ENCODE assay signal across 30 cellular contexts in the genomic region with DNA sequence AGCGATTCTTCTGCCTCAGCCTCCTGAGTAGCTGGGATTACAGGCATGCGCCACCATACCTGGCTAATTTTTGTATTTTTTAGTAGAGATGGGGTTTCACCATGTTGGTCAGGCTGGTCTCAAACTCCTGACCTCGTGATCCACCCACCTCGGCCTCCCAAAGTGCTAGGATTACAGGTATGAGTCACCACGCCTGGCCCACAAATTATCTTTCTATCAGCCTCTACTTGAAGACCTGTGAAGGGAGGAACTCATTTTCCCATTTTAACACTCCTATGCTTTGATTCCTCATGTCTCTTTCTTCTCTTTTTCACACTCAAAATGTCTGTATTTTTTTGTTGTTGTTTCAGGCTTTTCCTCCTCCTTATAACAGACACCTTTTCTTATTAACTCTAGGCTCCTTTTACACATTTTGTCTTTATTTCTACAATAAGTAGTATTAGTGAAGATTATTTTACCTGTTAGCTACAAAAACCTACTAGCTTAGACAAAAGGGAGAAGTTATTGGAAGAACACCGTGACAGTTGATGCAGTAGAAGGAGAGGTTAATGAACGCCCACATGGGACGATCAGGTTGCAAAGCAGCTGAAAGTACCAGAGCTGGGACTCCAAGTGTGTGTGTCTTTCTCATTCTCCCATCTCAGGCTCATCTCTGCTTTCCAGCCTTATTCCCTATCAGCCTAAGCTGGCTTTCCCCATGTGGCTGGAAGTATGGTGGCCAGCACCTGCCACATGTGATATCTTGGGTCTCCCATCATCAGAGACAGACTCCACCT.
"Had no signal": no experiment of that assay in that cellular context is flagged by ENCODE, and none has a peak within 500 bp of the region (broad histone marks: within the 10 kb centered on the region; RNA-seq: fewer than 3 reads in every experiment).

No MANE protein-coding gene starts in this region.

- H3K27ac Mint-ChIP-seq: activated CD4-positive, alpha-beta memory T cell treated with anti-CD3 and anti-CD28 coated beads for 36 hours; activated CD4-positive, alpha-beta T cell treated with anti-CD3 and anti-CD28 coated beads for 36 hours; activated CD4-positive, alpha-beta T cell treated with anti-CD3 and anti-CD28 coated beads, Interleukin-2, amount 10 ng/mL, durations not matched to agents 24 days and 14 days; activated CD8-positive, alpha-beta memory T cell treated with anti-CD3 and anti-CD28 coated beads, Interleukin-2, amount 10 ng/mL, durations not matched to agents 7 days and 5 days; activated CD8-positive, alpha-beta T cell treated with anti-CD3 and anti-CD28 coated beads, Interleukin-2, amount 10 ng/mL, durations not matched to agents 7 days and 5 days; activated naive CD4-positive, alpha-beta T cell treated with anti-CD3 and anti-CD28 coated beads for 36 hours; activated naive CD4-positive, alpha-beta T cell treated with anti-CD3 and anti-CD28 coated beads, Interleukin-2, amount 50 U/mL, for 24 hours; activated naive CD8-positive, alpha-beta T cell treated with anti-CD3 and anti-CD28 coated beads for 36 hours; activated naive CD8-positive, alpha-beta T cell treated with anti-CD3 and anti-CD28 coated beads, Interleukin-2, amount 50 U/mL, for 24 hours; activated T-helper 1 cell treated with anti-CD3 and anti-CD28 coated beads, Interleukin-12 subunit alpha, Interleukin-12 subunit beta, Interleukin-2, Interleukin-4 antibody, amounts not matched to agents 30 ng/mL and 10 ng/mL and 1 ng/mL, durations not matched to agents 14 hours and 24 hours and 36 hours; activated T-helper 2 cell treated with anti-CD3 and anti-CD28 coated beads, Interferon-gamma antibody, Interleukin-2, Interleukin-4, amounts not matched to agents 10 μg/mL and 5 μg/mL and 100 μg/mL, durations not matched to agents 14 hours and 24 hours and 36 hours; effector memory CD8-positive, alpha-beta T cell had no signal

- H3K4me1 Mint-ChIP-seq: activated CD4-positive, alpha-beta T cell treated with anti-CD3 and anti-CD28 coated beads for 36 hours; activated CD4-positive, alpha-beta T cell treated with anti-CD3 and anti-CD28 coated beads, Interleukin-2, amount 10 ng/mL, durations not matched to agents 24 days and 14 days; activated naive CD4-positive, alpha-beta T cell treated with anti-CD3 and anti-CD28 coated beads, Interleukin-2, amount 50 U/mL, for 24 hours; activated naive CD8-positive, alpha-beta T cell treated with anti-CD3 and anti-CD28 coated beads for 36 hours; activated naive CD8-positive, alpha-beta T cell treated with anti-CD3 and anti-CD28 coated beads, Interleukin-2, amount 50 U/mL, for 24 hours had no signal

- H3K36me3 Mint-ChIP-seq: activated CD4-positive, alpha-beta memory T cell treated with anti-CD3 and anti-CD28 coated beads for 36 hours; activated CD8-positive, alpha-beta memory T cell treated with anti-CD3 and anti-CD28 coated beads, Interleukin-2, amount 10 ng/mL, durations not matched to agents 7 days and 5 days; activated naive CD4-positive, alpha-beta T cell treated with anti-CD3 and anti-CD28 coated beads, Interleukin-2, amount 50 U/mL, for 24 hours; activated naive CD8-positive, alpha-beta T cell treated with anti-CD3 and anti-CD28 coated beads for 36 hours had no signal

- ATAC-seq: activated CD4-positive, alpha-beta T cell treated with anti-CD3 and anti-CD28 coated beads for 36 hours; activated CD8-positive, alpha-beta memory T cell treated with anti-CD3 and anti-CD28 coated beads, Interleukin-2, amount 10 ng/mL, durations not matched to agents 7 days and 5 days; activated CD8-positive, alpha-beta T cell treated with anti-CD3 and anti-CD28 coated beads, Interleukin-2, amount 10 ng/mL, durations not matched to agents 7 days and 5 days; activated naive CD8-positive, alpha-beta T cell treated with anti-CD3 and anti-CD28 coated beads, Interleukin-2, amount 50 U/mL, for 24 hours; body of pancreas; effector memory CD8-positive, alpha-beta T cell; foreskin keratinocyte; gastrocnemius medialis; heart left ventricle had no signal

- DNase-seq: activated CD4-positive, alpha-beta memory T cell treated with anti-CD3 and anti-CD28 coated beads for 36 hours; activated CD4-positive, alpha-beta T cell treated with anti-CD3 and anti-CD28 coated beads for 36 hours; activated CD4-positive, alpha-beta T cell treated with anti-CD3 and anti-CD28 coated beads, Interleukin-2, amount 10 ng/mL, durations not matched to agents 24 days and 14 days; activated CD4-positive, CD25-positive, alpha-beta regulatory T cell; activated CD4-positive, CD25-positive, alpha-beta regulatory T cell treated with anti-CD3 and anti-CD28 coated beads, Interleukin-2, amount 50 U/mL, for 72 hours; activated CD8-positive, alpha-beta memory T cell treated with anti-CD3 and anti-CD28 coated beads, Interleukin-2, amount 10 ng/mL, durations not matched to agents 7 days and 5 days; activated CD8-positive, alpha-beta memory T cell treated with anti-CD3 and anti-CD28 coated beads, Interleukin-2, amount 50 U/mL, for 4 hours; activated CD8-positive, alpha-beta T cell treated with anti-CD3 and anti-CD28 coated beads, Interleukin-2, amount 10 ng/mL, durations not matched to agents 7 days and 5 days; activated effector memory CD4-positive, alpha-beta T cell treated with anti-CD3 and anti-CD28 coated beads, Interleukin-2, amount 50 U/mL, for 16 hours; activated naive CD4-positive, alpha-beta T cell treated with anti-CD3 and anti-CD28 coated beads for 36 hours; activated naive CD8-positive, alpha-beta T cell treated with anti-CD3 and anti-CD28 coated beads for 36 hours; activated naive CD8-positive, alpha-beta T cell treated with anti-CD3 and anti-CD28 coated beads, Interleukin-2, amount 50 U/mL, for 24 hours; activated T-cell treated with anti-CD3 and anti-CD28 coated beads, Interleukin-2, amount 50 U/mL, for 1 hour; activated T-cell treated with anti-CD3 and anti-CD28 coated beads, Interleukin-2, amount 50 U/mL, for 48 hours; adrenal gland; amygdala; aorta; body of pancreas; cortex of kidney; dermis blood vessel endothelial cell; effector CD4-positive, alpha-beta T cell; effector memory CD8-positive, alpha-beta T cell; erythroblast; foreskin keratinocyte; gastrocnemius medialis; glutamatergic neuron; heart left ventricle had no signal

- H3K4me3 Mint-ChIP-seq: activated CD4-positive, alpha-beta memory T cell treated with anti-CD3 and anti-CD28 coated beads for 36 hours; activated CD4-positive, alpha-beta T cell treated with anti-CD3 and anti-CD28 coated beads for 36 hours; activated CD4-positive, alpha-beta T cell treated with anti-CD3 and anti-CD28 coated beads, Interleukin-2, amount 10 ng/mL, durations not matched to agents 24 days and 14 days; activated CD8-positive, alpha-beta memory T cell treated with anti-CD3 and anti-CD28 coated beads, Interleukin-2, amount 10 ng/mL, durations not matched to agents 7 days and 5 days; activated CD8-positive, alpha-beta T cell treated with anti-CD3 and anti-CD28 coated beads, Interleukin-2, amount 10 ng/mL, durations not matched to agents 7 days and 5 days; activated naive CD4-positive, alpha-beta T cell treated with anti-CD3 and anti-CD28 coated beads for 36 hours; activated naive CD4-positive, alpha-beta T cell treated with anti-CD3 and anti-CD28 coated beads, Interleukin-2, amount 50 U/mL, for 24 hours; activated naive CD8-positive, alpha-beta T cell treated with anti-CD3 and anti-CD28 coated beads for 36 hours; activated naive CD8-positive, alpha-beta T cell treated with anti-CD3 and anti-CD28 coated beads, Interleukin-2, amount 50 U/mL, for 24 hours; activated T-helper 1 cell treated with anti-CD3 and anti-CD28 coated beads, Interleukin-12 subunit alpha, Interleukin-12 subunit beta, Interleukin-2, Interleukin-4 antibody, amounts not matched to agents 30 ng/mL and 10 ng/mL and 1 ng/mL, durations not matched to agents 14 hours and 24 hours and 36 hours; effector memory CD8-positive, alpha-beta T cell had no signal

- H3K27me3 Mint-ChIP-seq: activated CD4-positive, alpha-beta T cell treated with anti-CD3 and anti-CD28 coated beads, Interleukin-2, amount 10 ng/mL, durations not matched to agents 24 days and 14 days; activated CD8-positive, alpha-beta memory T cell treated with anti-CD3 and anti-CD28 coated beads, Interleukin-2, amount 10 ng/mL, durations not matched to agents 7 days and 5 days had no signal

- H3K9me3 Mint-ChIP-seq: activated CD4-positive, alpha-beta memory T cell treated with anti-CD3 and anti-CD28 coated beads for 36 hours; activated CD4-positive, alpha-beta T cell treated with anti-CD3 and anti-CD28 coated beads, Interleukin-2, amount 10 ng/mL, durations not matched to agents 24 days and 14 days; activated naive CD8-positive, alpha-beta T cell treated with anti-CD3 and anti-CD28 coated beads for 36 hours; activated T-helper 2 cell treated with anti-CD3 and anti-CD28 coated beads, Interferon-gamma antibody, Interleukin-2, Interleukin-4, amounts not matched to agents 10 μg/mL and 5 μg/mL and 100 μg/mL, durations not matched to agents 14 hours and 24 hours and 36 hours; effector memory CD8-positive, alpha-beta T cell had no signal
